Comparison of ENCODE assay signal across 16 cellular contexts in the genomic region with DNA sequence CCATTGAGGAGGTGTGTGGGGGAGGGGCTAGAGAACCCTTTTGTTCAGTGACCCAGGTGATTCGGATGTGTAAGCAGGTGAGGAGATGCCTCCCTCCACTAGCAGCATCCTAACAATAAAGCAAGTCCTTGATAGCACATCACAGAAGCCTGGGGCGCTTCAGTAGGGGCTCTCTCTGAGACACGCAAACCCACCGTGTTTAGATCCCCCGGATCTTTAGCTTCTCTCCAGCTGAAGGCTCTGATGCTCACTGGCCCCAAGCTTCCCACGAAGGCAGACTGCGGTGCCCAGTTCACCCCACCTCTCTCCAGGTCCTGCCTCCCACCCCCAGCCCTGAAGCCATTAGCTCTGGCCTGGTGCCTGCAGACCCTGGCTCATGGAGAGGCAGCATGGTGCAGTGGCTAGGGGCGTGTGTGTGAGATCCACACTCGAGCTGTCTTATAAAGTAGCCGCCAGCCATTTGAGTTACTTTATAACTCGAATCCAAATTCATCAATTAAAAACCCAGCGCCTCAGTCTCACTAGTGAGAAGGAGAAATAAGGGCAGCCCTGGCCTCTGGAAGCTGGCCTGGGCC.
A peak's percentile ranks its signal among the peaks of the same experiment; 100 is the strongest.
DNase-seq lines count a peak whose midpoint lies in the region; ATAC-seq, FAIRE-seq and TF ChIP-seq lines count a peak whose summit lies in the region.
"Had no signal": no experiment of that assay in that cellular context is flagged by ENCODE, and none has a peak within 500 bp of the region (broad histone marks: within the 10 kb centered on the region; RNA-seq: fewer than 3 reads in every experiment).

No MANE protein-coding gene starts in this region.

- no peak for FAIRE-seq in D721Med (lab: Jason Lieb, UNC)
- FAIRE-seq: GM12878 had no signal

- WGBS in heart left ventricle, 4 donors: 91 to 95% (median 93%) methylated on average over 12 of the region's 12 CpGs
- WGBS in tibial nerve, 2 donors: 97% methylated on average over 12 of the region's 12 CpGs

- intact Hi-C loops in Right ventricle myocardium inferior (cut with DNase I) (no loop called here), heart left ventricle (cut with DNase I) (no loop called here), posterior vena cava (cut with DNase I) (loop anchor here in 1 of 2 donors (10.0 kb wide), 1 partner anchor 209 kb away; no protein-coding TSS in a partner anchor)

- TF ChIP-seq EP300 in tibial nerve (IDR thresholded peaks at IDR 0.05): no peak

- DNase-seq in Right ventricle myocardium inferior (ENCODE audit: missing footprints) (peak; percentile 17), heart left ventricle (no peak), islet precursor cell (peak; percentile 44), posterior vena cava (ENCODE audit: low spot score) (peak; percentile 32), coronary artery (ENCODE audit: low spot score) (no peak), D721Med (ENCODE audit: insufficient read length, low spot score) (no peak), tibial nerve (ENCODE audit: low spot score in 2 of 2) (no peak)
- DNase-seq: ACHN; CD4-positive, CD25-positive, alpha-beta regulatory T cell; DMS 273 treated with DMSO at 0.1 percent for 48 hours; DMS79; GOT3 had no signal

- H3K27ac ChIP-seq in heart left ventricle (no peak overlapping the region), coronary artery (no peak overlapping the region), tibial nerve (no peak overlapping the region)
- H3K27ac ChIP-seq: BLaER1 treated with 17β-estradiol and CSF1 and Interleukin-3, amounts not matched to agents 10 nM and 100 nM had no signal

- no peaks in the 10 kb centered on the region for H3K27me3 ChIP-seq in heart left ventricle
- no peaks in the 10 kb centered on the region for H3K27me3 ChIP-seq in tibial nerve
- H3K27me3 ChIP-seq: BLaER1 treated with 17β-estradiol and CSF1 and Interleukin-3, amounts not matched to agents 10 nM and 100 nM had no signal

- H3K4me1 ChIP-seq in heart left ventricle (no peaks in the 10 kb centered on the region), tibial nerve (no peaks in the 10 kb centered on the region)
- H3K4me1 ChIP-seq: HAP-1 had no signal

- no peak for ATAC-seq in Right ventricle myocardium inferior
- no peak for ATAC-seq in heart left ventricle
- no peak for ATAC-seq in GM18505 (IDR thresholded peaks at IDR 0.05; ENCODE audit: unreplicated experiment)
- ATAC-seq: GM12878 had no signal

- TF ChIP-seq POLR2A in heart left ventricle (IDR thresholded peaks at IDR 0.05): no peak
- TF ChIP-seq POLR2A in tibial nerve (IDR thresholded peaks at IDR 0.05): no peak
- no peak for TF ChIP-seq POLR2A in GM18505 (IDR thresholded peaks at IDR 0.05; ENCODE audit: borderline replicate concordance, extremely low read depth, insufficient read depth, insufficient read length)

- TF ChIP-seq CTCF in heart left ventricle (IDR thresholded peaks at IDR 0.05) (no peak), coronary artery (IDR thresholded peaks at IDR 0.05) (no peak), D721Med (IDR thresholded peaks at IDR 0.05; ENCODE audit: insufficient read depth, missing control alignments) (no peak), tibial nerve (IDR thresholded peaks at IDR 0.05) (no peak)

- H3K4me3 ChIP-seq in heart left ventricle (no peak overlapping the region), coronary artery (no peak overlapping the region), tibial nerve (no peak overlapping the region)
- H3K4me3 ChIP-seq: BLaER1 treated with 17β-estradiol and CSF1 and Interleukin-3, amounts not matched to agents 10 nM and 100 nM; GM12878; HAP-1 had no signal

- no peaks in the 10 kb centered on the region for H3K36me3 ChIP-seq in heart left ventricle
- H3K36me3 ChIP-seq in tibial nerve: no peaks in the 10 kb centered on the region
- H3K36me3 ChIP-seq: BLaER1 treated with 17β-estradiol and CSF1 and Interleukin-3, amounts not matched to agents 10 nM and 100 nM; HAP-1 had no signal

- H3K9me3 ChIP-seq in heart left ventricle (peaks cover 0 to 6% (median 0%) of the 10 kb centered on the region in 12 donors), tibial nerve (peaks cover 0 to 6% (median 0%) of the 10 kb centered on the region in 4 donors)
- H3K9me3 ChIP-seq: HAP-1 had no signal

Comparison
In these comparisons a context has a peak if more than half of its experiments do, and no peak if none do; other contexts are left out.
1. DNase-seq: peak in Right ventricle myocardium inferior (single experiment), islet precursor cell (single experiment) and posterior vena cava (single experiment); none in heart left ventricle (0 of 5), coronary artery (single experiment), D721Med (single experiment) and tibial nerve (0 of 2).